Comparison of ENCODE assay signal across 8 cellular contexts in genomic region chr16:27326738-27327585, GRCh38. TPM values are rescaled to one million over a fixed set of nuclear protein-coding genes. Genes with fewer than 3 reads are reported as not detected.
A peak's percentile ranks its signal among the peaks of the same experiment; 100 is the strongest.
DNase-seq lines count a peak whose midpoint lies in the region; ATAC-seq and TF ChIP-seq lines count a peak whose summit lies in the region.

No MANE protein-coding gene starts in this region.

- peak overlapping the region; percentile 15 for H3K4me3 Mint-ChIP-seq in chondrocyte (ENCODE audit: unreplicated experiment)

- ATAC-seq in HG02571 (IDR thresholded peaks at IDR 0.05; ENCODE audit: unreplicated experiment): no peak

- no peaks in the 10 kb centered on the region for H3K27me3 Mint-ChIP-seq in chondrocyte (ENCODE audit: low read depth)

- TF ChIP-seq CTCF in chondrocyte (IDR thresholded peaks at IDR 0.05): peak; percentile 54

- peaks cover 4% of the 10 kb centered on the region for H3K9me3 Mint-ChIP-seq in chondrocyte (ENCODE audit: low read depth)

- peaks cover 1% of the 10 kb centered on the region for H3K36me3 Mint-ChIP-seq in chondrocyte (ENCODE audit: low read depth)

- peaks cover 52% of the 10 kb centered on the region for H3K4me1 Mint-ChIP-seq in chondrocyte (ENCODE audit: low read depth)

- peak; percentile 8 for DNase-seq in COLO668 (lab: John Stamatoyannopoulos, UW; ENCODE audit: unreplicated experiment)
- peak; percentile 92 for DNase-seq in HPDE6-E6E7 (ENCODE audit: extremely low spot score)
- DNase-seq in T1000 (lab: John Stamatoyannopoulos, UW): peak; percentile 86
- DNase-seq in chondrocyte (ENCODE audit: low spot score): peak; percentile 79
- peak; percentile 73 for DNase-seq in left kidney (ENCODE audit: low read depth, low spot score)
- peak; percentile 34 to 43 for DNase-seq in stimulated activated CD8-positive, alpha-beta memory T cell treated with anti-CD3 and anti-CD28 coated beads, Interleukin-15, amount 100 ng/mL, for 48 hours (ENCODE audit: low read depth in 2 of 2)
- no peak for DNase-seq in NCI-H1436 treated with DMSO at 0.1 percent for 48 hours (lab: John Stamatoyannopoulos, UW)

- H3K27ac Mint-ChIP-seq in chondrocyte (ENCODE audit: unreplicated experiment): peak overlapping the region; percentile 97

RNA-seq across cellular contexts. Expression of gene IL4R, which starts 13.2 kb away (rescaled TPM):
- total RNA-seq in chondrocyte: 30.1 to 47.7 TPM (median 41.0 TPM) in 3 replicates

RNA-seq across cellular contexts. Expression of gene NSMCE1, which starts 58.4 kb away (rescaled TPM):
- total RNA-seq in chondrocyte: 19.6 to 23.2 TPM (median 21.2 TPM) in 3 replicates
